Comparison of ENCODE assay signal across 9 cellular contexts in the genomic region with DNA sequence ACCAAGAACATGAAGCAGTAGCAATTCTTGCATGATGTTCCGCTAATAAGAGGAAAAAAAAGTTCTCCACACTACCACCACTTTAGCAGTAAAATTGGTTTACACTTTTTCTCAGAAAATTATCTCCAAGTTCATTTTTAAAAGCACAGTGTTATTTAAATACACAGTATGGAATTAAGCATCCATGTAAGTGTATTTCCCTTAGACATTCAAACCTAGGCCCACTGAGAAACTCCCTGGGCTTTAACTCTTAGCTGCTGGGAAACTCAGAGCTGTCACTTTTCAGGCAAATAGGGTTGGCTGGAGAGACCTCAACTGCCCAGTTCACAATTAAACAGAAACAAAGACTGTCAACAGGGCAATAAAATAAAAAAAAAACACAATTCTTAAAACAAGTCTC. TPM values are rescaled to one million over a fixed set of nuclear protein-coding genes. Genes with fewer than 3 reads are reported as not detected.
DNase-seq lines count a peak whose midpoint lies in the region; ATAC-seq and TF ChIP-seq lines count a peak whose summit lies in the region.
"Had no signal": no experiment of that assay in that cellular context is flagged by ENCODE, and none has a peak within 500 bp of the region (broad histone marks: within the 10 kb centered on the region; RNA-seq: fewer than 3 reads in every experiment).

No MANE protein-coding gene starts in this region.

- H3K4me3 ChIP-seq in gastroesophageal sphincter (peak overlapping the region; percentile 22 to 85), skin epidermis (peak overlapping the region in 5 of 7 experiments; percentile 62 to 69 (median 66))

- H2BK120ac ChIP-seq in H9 (ENCODE audit: low read depth, low read length, poor library complexity, severe bottlenecking): no peak overlapping the region

- H3K14ac ChIP-seq in H9 (ENCODE audit: insufficient read depth, low read length): no peak overlapping the region

- no peak overlapping the region for H3K4ac ChIP-seq in H9 (ENCODE audit: low read depth, low read length)

- peaks cover under 1% of the 10 kb centered on the region; the same call in 1 of the 2 replicates for H3K27me3 Mint-ChIP-seq in H9 (ENCODE audit: low read depth)
- H3K27me3 Mint-ChIP-seq in activated CD4-positive, alpha-beta memory T cell treated with anti-CD3 and anti-CD28 coated beads for 36 hours: no peaks in the 10 kb centered on the region

- no peak overlapping the region for H2BK12ac ChIP-seq in H9 (ENCODE audit: insufficient read length, low read depth, low read length)

- H3K79me1 ChIP-seq in H9 (ENCODE audit: insufficient read depth, low read depth, low read length, poor library complexity, severe bottlenecking): peaks cover 6% of the 10 kb centered on the region

- TF ChIP-seq POLR2A in gastroesophageal sphincter (IDR thresholded peaks at IDR 0.05): no peak

- peaks cover 7% of the 10 kb centered on the region for H3K4me1 ChIP-seq in H9 (ENCODE audit: insufficient read depth, low read length)
- peaks cover 6 to 68% (median 16%) of the 10 kb centered on the region in 3 donors for H3K4me1 ChIP-seq in gastroesophageal sphincter

- H3K9ac ChIP-seq in H9 (ENCODE audit: extremely low read depth, insufficient read length, low read length): no peak overlapping the region

- H3K9me3 ChIP-seq in H9 (ENCODE audit: control insufficient read depth, low read depth, low read length) (no peaks in the 10 kb centered on the region), gastroesophageal sphincter (no peaks in the 10 kb centered on the region)

- no peak overlapping the region for H2BK15ac ChIP-seq in H9 (ENCODE audit: low read depth, low read length)

- intact Hi-C loops in activated CD4-positive, alpha-beta memory T cell treated with anti-CD3 and anti-CD28 coated beads for 36 hours (cut with micrococcal nuclease): no loop called here

- POLR2A ChIA-PET in activated CD4-positive, alpha-beta memory T cell treated with anti-CD3 and anti-CD28 coated beads for 36 hours (lab: Charles Lee): interaction anchor here (0.6 kb wide), 1 partner anchor 79 kb away, joined by 3 read pairs; no protein-coding TSS in a partner anchor

- H4K8ac ChIP-seq in H9 (replicated peaks; ENCODE audit: insufficient read length, low read depth, low read length): no peak overlapping the region

- no peak overlapping the region for H3K27ac ChIP-seq in H9 (ENCODE audit: insufficient read length, low read depth, low read length)
- peak overlapping the region in 3 of 4 donors; percentile 91 to 99 (median 97) for H3K27ac ChIP-seq in gastroesophageal sphincter
- H3K27ac ChIP-seq in skin epidermis: peak overlapping the region in 17 of 21 experiments; percentile 7 to 97 (median 69)

- no peak overlapping the region for H3K56ac ChIP-seq in H9 (ENCODE audit: insufficient read length, low read depth, low read length)

- H3K9me3 Mint-ChIP-seq in H9: peaks cover 0 to 2% of the 10 kb centered on the region in 2 experiments; a peak in 2 of 5 replicates
- H3K9me3 Mint-ChIP-seq in activated CD4-positive, alpha-beta memory T cell treated with anti-CD3 and anti-CD28 coated beads for 36 hours: no peaks in the 10 kb centered on the region

- no peak overlapping the region for H2BK20ac ChIP-seq in H9 (ENCODE audit: low read depth, low read length, poor library complexity, severe bottlenecking)

- no peak overlapping the region for H2AFZ ChIP-seq in H9 (ENCODE audit: low read length)

- H3K79me2 ChIP-seq in H9 (ENCODE audit: insufficient read depth, low read length): peaks cover 23% of the 10 kb centered on the region; the same call in 1 of the 2 replicates

- in situ Hi-C loops in GM13977 (cut with MboI; ENCODE audit: low pct_unique_long_range_greater_than_20kb, low sequenced_read_pairs, unreplicated experiment): no loop called here

- H3K36me3 Mint-ChIP-seq in H9 (ENCODE audit: insufficient read depth in 1 of 3, low read depth in 3 of 3): no peaks in the 10 kb centered on the region; a peak in 1 of 7 replicates
- peaks cover 1% of the 10 kb centered on the region for H3K36me3 Mint-ChIP-seq in activated CD4-positive, alpha-beta memory T cell treated with anti-CD3 and anti-CD28 coated beads for 36 hours

- no peak overlapping the region for H3K23ac ChIP-seq in H9 (ENCODE audit: insufficient read length, low read depth, low read length)

- H3K4me1 Mint-ChIP-seq in H9: peaks cover 51 to 52% of the 10 kb centered on the region in 2 experiments
- H3K4me1 Mint-ChIP-seq in activated CD4-positive, alpha-beta memory T cell treated with anti-CD3 and anti-CD28 coated beads for 36 hours (ENCODE audit: low read depth): peaks cover 54% of the 10 kb centered on the region

- H2BK5ac ChIP-seq in H9 (ENCODE audit: insufficient read length, low read length): no peak overlapping the region

- TF ChIP-seq CTCF in H9 (conservative IDR thresholded peaks at IDR 0.05) (no peak), gastroesophageal sphincter (IDR thresholded peaks at IDR 0.05) (no peak), GM13977 (IDR thresholded peaks at IDR 0.05; ENCODE audit: extremely low read depth, insufficient read depth, missing control alignments) (no peak)

- no peaks in the 10 kb centered on the region for H4K20me1 ChIP-seq in H9 (ENCODE audit: control insufficient read depth, insufficient read depth, insufficient read length)

- H3K4me2 ChIP-seq in H9 (ENCODE audit: insufficient read depth, insufficient read length, low read length): no peak overlapping the region

- no peak overlapping the region for H3T11ph ChIP-seq in H9 (ENCODE audit: low read length)

- H3K18ac ChIP-seq in H9 (ENCODE audit: insufficient read length, low read depth, low read length): no peak overlapping the region

- H3K36me3 ChIP-seq in gastroesophageal sphincter: no peaks in the 10 kb centered on the region

- no peak for DNase-seq in H9
- DNase-seq in activated CD4-positive, alpha-beta memory T cell treated with anti-CD3 and anti-CD28 coated beads for 36 hours: no peak
- no peak for DNase-seq in NCI-H1105 treated with DMSO at 0.1 percent for 48 hours (lab: John Stamatoyannopoulos, UW)
- DNase-seq in GM13977 (ENCODE audit: low spot score): no peak
- DNase-seq: SHP77 treated with DMSO at 0.1 percent for 48 hours; stimulated activated CD4-positive, alpha-beta T cell treated with anti-CD3 and anti-CD28 coated beads, Interleukin-2, amount 100 ng/mL, for 48 hours had no signal

- no peak for TF ChIP-seq EP300 in gastroesophageal sphincter (IDR thresholded peaks at IDR 0.05)

- H3K27ac Mint-ChIP-seq in H9: no peak overlapping the region
- H3K27ac Mint-ChIP-seq in activated CD4-positive, alpha-beta memory T cell treated with anti-CD3 and anti-CD28 coated beads for 36 hours: peak overlapping the region; percentile 50

- CTCF ChIA-PET in activated CD4-positive, alpha-beta memory T cell treated with anti-CD3 and anti-CD28 coated beads for 36 hours (lab: Charles Lee): no interaction called here

- H4K5ac ChIP-seq in H9 (ENCODE audit: insufficient read length, low read depth, low read length): no peak overlapping the region

- peaks cover 10% of the 10 kb centered on the region for H3K23me2 ChIP-seq in H9 (ENCODE audit: insufficient read length, low read depth, low read length, poor library complexity, severe bottlenecking)

- H3K27me3 ChIP-seq in H9 (ENCODE audit: insufficient read depth, low read length): no peaks in the 10 kb centered on the region
- no peaks in the 10 kb centered on the region for H3K27me3 ChIP-seq in gastroesophageal sphincter

- no peak overlapping the region for H4K91ac ChIP-seq in H9 (ENCODE audit: insufficient read length, low read depth, low read length)

- H3K4me3 Mint-ChIP-seq in H9: peak overlapping the region; percentile 86 to 95; a peak in 3 of 5 replicates
- peak overlapping the region; percentile 98 for H3K4me3 Mint-ChIP-seq in activated CD4-positive, alpha-beta memory T cell treated with anti-CD3 and anti-CD28 coated beads for 36 hours

- no peak for ATAC-seq in gastroesophageal sphincter
- no peak for ATAC-seq in HG03565 (IDR thresholded peaks at IDR 0.05; ENCODE audit: unreplicated experiment)

- no CpG with 5 or more reads among the region's 1 CpG for WGBS in H9 (ENCODE audit: extremely low coverage, insufficient read length, low lambda C conversion rate)
- WGBS in gastroesophageal sphincter (ENCODE audit: low coverage in 1 of 2), 2 donors: 41 to 64% methylated on average over 1 of the region's 1 CpG

- H2AK5ac ChIP-seq in H9 (ENCODE audit: insufficient read length, low read length): no peak overlapping the region

RNA-seq across cellular contexts. Expression of a gene that starts 2.7 kb away (rescaled TPM):
- total RNA-seq in H9 (2021) (48.6 and 51.5 TPM in 2 replicates), gastroesophageal sphincter (10 to 100 TPM; 57.6 to 86.4 (median 70.8) TPM)
- 10 to 100 TPM; 25.9 to 26.1 TPM for total RNA-seq in activated CD4-positive, alpha-beta memory T cell treated with anti-CD3 and anti-CD28 coated beads for 36 hours
